ENCODE assay signal across 11 cellular contexts in the genomic region with DNA sequence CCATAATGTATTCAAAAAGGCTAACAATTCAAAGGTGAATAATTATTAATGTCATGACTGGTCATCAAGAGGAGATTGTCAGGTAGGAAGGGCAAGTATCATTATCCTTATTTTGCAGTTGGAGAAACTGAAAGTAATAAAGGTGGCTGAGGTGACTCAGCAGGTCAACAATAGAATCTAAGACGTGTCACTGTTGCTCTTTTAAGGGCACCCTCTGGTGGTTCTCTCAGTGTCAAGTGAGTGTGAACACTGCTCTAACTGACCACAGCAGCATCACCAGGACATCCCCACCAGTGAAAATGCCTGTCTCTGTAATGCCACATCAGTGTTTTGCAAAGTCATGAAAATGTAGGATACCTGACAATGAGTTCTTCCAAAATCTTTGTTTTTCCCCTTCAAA.
DNase-seq lines count a peak whose midpoint lies in the region; ATAC-seq, FAIRE-seq and TF ChIP-seq lines count a peak whose summit lies in the region.
"Had no signal": no experiment of that assay in that cellular context is flagged by ENCODE, and none has a peak within 500 bp of the region (broad histone marks: within the 10 kb centered on the region; RNA-seq: fewer than 3 reads in every experiment).

No MANE protein-coding gene starts in this region.

- TF ChIP-seq EP300 in A549 (IDR thresholded peaks at IDR 0.05), result no peak

- H3K4me1 ChIP-seq in A549, result no peaks in the 10 kb centered on the region
- no peaks in the 10 kb centered on the region for H3K4me1 ChIP-seq in right cardiac atrium (ENCODE audit: control insufficient read depth, insufficient read depth, low read length)
- H3K4me1 ChIP-seq: HAP-1 had no signal

- no peak for FAIRE-seq in A549 (lab: Jason Lieb, UNC)

- POLR2A ChIA-PET in A549 (lab: Yijun Ruan, JAX), result no interaction called here

- no peak for TF ChIP-seq POLR2A in A549 (IDR thresholded peaks at IDR 0.05; ENCODE audit: low read length)

- no peak overlapping the region for H3K4me3 ChIP-seq in A549
- no peak overlapping the region for H3K4me3 ChIP-seq in right cardiac atrium (ENCODE audit: low read length)
- H3K4me3 ChIP-seq: HAP-1, skin epidermis had no signal

- CTCF ChIA-PET in A549 (lab: Yijun Ruan, JAX), result no interaction called here

- WGBS in A549 (ENCODE audit: missing lambda C conversion rate), result 0% methylated on average over 1 of the region's 1 CpG
- WGBS in right cardiac atrium, result 35% methylated on average over 1 of the region's 1 CpG

- DNase-seq in A549 (ENCODE audit: low read depth in 1 of 2, low spot score in 1 of 2) (peak; percentile 1 to 25), GM19240 (ENCODE audit: insufficient read length, low spot score) (peak; percentile 12), OCI-M1 (lab: John Stamatoyannopoulos, UW) (peak; percentile 61), NCI-H2107 (lab: John Stamatoyannopoulos, UW) (no peak), right cardiac atrium (no peak)
- no peak for DNase-seq in stimulated activated CD4-positive, alpha-beta T cell treated with anti-CD3 and anti-CD28 coated beads, Interleukin-1b, Interleukin-23, amount 100 ng/mL, for 48 hours
- no peak for DNase-seq in activated effector memory CD4-positive, alpha-beta T cell treated with anti-CD3 and anti-CD28 coated beads, Interleukin-2, amount 50 U/mL, for 16 hours
- DNase-seq: cortex of kidney had no signal

- no peaks in the 10 kb centered on the region for H3K27me3 ChIP-seq in right cardiac atrium (ENCODE audit: control insufficient read depth, insufficient read depth)

- H3K4me2 ChIP-seq in A549, result no peak overlapping the region

- TF ChIP-seq CTCF in A549 (IDR thresholded peaks at IDR 0.05), result no peak

- intact Hi-C loops in right cardiac atrium (cut with DNase I), result no loop called here

- peak; percentile 68 to 69; a peak in 4 of 6 replicates for ATAC-seq in A549
- ATAC-seq in HG02885 (IDR thresholded peaks at IDR 0.05; ENCODE audit: poor library complexity, unreplicated experiment), result peak; percentile 97
- no peak for ATAC-seq in right cardiac atrium

- 0 out of 5 replicates have a peak, but pooled peaks of 1 of the 2 experiments have one; percentile 18 for TF ChIP-seq RAD21 in A549 (conservative IDR thresholded peaks at IDR 0.05 in 1 of 2, IDR thresholded peaks at IDR 0.05 in 1 of 2)

- no peaks in the 10 kb centered on the region for H3K9me3 ChIP-seq in A549
- H3K9me3 ChIP-seq in right cardiac atrium (ENCODE audit: control insufficient read depth, low read length), result no peaks in the 10 kb centered on the region
- H3K9me3 ChIP-seq: HAP-1 had no signal

- peak overlapping the region in 1 of 2 experiments; percentile 24; a peak in 2 of 6 replicates for H3K27ac ChIP-seq in A549
- no peak overlapping the region for H3K27ac ChIP-seq in right cardiac atrium (ENCODE audit: low read length)
- H3K27ac ChIP-seq: skin epidermis had no signal

TF ChIP-seq in A549, 52 proteins besides CTCF, POLR2A, EP300 and RAD21:
- TF ChIP-seq FOSL2 (IDR thresholded peaks at IDR 0.05) (no peak), FOSL2 (CRISPR knock-in tag; IDR thresholded peaks at IDR 0.05) (0 out of 2 replicates have a peak, but pooled peaks have one; percentile 16), PHF8 (IDR thresholded peaks at IDR 0.05; ENCODE audit: borderline replicate concordance, low read depth) (no peak)

Comparison
In these comparisons a context has a peak if more than half of its experiments do, and no peak if none do; other contexts are left out.
1. ATAC-seq: peak in A549 (2 of 2) and HG02885 (single experiment); none in right cardiac atrium (0 of 2).
2. DNase-seq: peak in A549 (2 of 2), GM19240 (single experiment) and OCI-M1 (single experiment); none in stimulated activated CD4-positive, alpha-beta T cell treated with anti-CD3 and anti-CD28 coated beads, Interleukin-1b, Interleukin-23, amount 100 ng/mL, for 48 hours (single experiment), NCI-H2107 (single experiment), right cardiac atrium (0 of 3) and activated effector memory CD4-positive, alpha-beta T cell treated with anti-CD3 and anti-CD28 coated beads, Interleukin-2, amount 50 U/mL, for 16 hours (single experiment).